Comparison of ENCODE assay signal across 11 cellular contexts in the genomic region with DNA sequence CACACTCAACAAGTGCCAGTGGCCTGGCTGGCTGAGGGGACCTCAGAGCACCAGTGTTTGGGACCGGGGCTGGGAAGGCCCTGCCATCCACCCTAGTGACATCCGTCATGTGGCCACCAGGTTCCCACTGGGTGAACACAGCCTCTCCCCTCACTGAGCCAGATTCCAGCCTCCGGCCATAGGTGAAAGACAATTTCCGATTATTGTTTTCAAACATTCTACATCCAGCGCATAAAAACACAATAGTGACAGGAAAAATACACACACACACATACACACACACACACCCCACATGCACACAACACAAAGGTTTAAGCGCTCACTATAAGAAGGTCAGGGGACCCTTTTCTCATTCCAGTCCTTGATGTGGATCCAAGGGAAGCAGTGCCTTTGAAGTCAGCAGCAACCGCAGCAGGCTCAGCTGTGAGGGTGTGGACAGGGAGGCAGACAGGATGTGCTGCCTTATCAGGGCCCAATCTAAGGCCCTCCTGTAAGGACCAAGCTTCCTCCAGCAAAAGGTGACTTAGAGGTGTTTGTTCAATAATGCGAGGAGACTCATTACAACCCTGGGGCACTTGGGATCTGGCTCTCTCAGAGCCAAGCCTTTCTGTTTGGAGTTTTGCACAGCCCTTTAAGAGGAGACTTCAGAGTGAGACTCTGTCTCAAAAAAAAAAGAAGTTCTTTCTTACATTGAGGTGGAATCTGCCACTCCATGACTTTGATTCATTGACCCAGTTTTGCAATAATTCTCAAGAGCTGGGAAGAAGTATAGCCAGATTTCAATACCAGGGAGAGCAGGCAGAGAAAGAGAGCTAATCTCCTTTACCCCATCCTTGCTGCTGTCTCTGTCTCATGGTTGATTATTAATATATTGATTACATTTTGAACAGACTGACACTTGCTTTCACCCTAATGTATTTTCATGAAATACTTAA.
DNase-seq lines count a peak whose midpoint lies in the region; ATAC-seq, FAIRE-seq and TF ChIP-seq lines count a peak whose summit lies in the region.
"Had no signal": no experiment of that assay in that cellular context is flagged by ENCODE, and none has a peak within 500 bp of the region (broad histone marks: within the 10 kb centered on the region; RNA-seq: fewer than 3 reads in every experiment).

No MANE protein-coding gene starts in this region.

- FAIRE-seq in urothelium cell line (lab: Jason Lieb, UNC): peak; percentile 74

- H3K4me1 ChIP-seq in heart right ventricle: peaks cover 13 to 78% (median 67%) of the 10 kb centered on the region in 9 donors

- H3K4me3 Mint-ChIP-seq in mesothelial cell of epicardium: peak overlapping the region; percentile 23

- no peak for DNase-seq in heart right ventricle
- no peak for DNase-seq in cardiac septum (ENCODE audit: low spot score)
- DNase-seq in choroid plexus epithelial cell (ENCODE audit: low read depth): peak; percentile 28
- no peak for DNase-seq in mesothelial cell of epicardium (ENCODE audit: low spot score in 2 of 2, unreplicated experiment in 2 of 2)
- no peak for DNase-seq in urothelium cell line (ENCODE audit: low spot score)
- DNase-seq in RPMI8226: no peak
- DNase-seq: NCI-H82, spleen had no signal

- peaks cover 2% of the 10 kb centered on the region for H3K36me3 Mint-ChIP-seq in mesothelial cell of epicardium

- WGBS in heart right ventricle, 2 donors: 67 to 71% methylated on average over 8 of the region's 8 CpGs

- H3K27ac Mint-ChIP-seq in mesothelial cell of epicardium: peak overlapping the region; percentile 97

- H3K36me3 ChIP-seq in heart right ventricle: no peaks in the 10 kb centered on the region
- H3K36me3 ChIP-seq: spleen had no signal

- H3K27ac ChIP-seq in heart right ventricle: peak overlapping the region; percentile 40 to 95 (median 80)

- ATAC-seq in heart right ventricle (peak; percentile 18 to 71 (median 56)), HG03460 (IDR thresholded peaks at IDR 0.05; ENCODE audit: unreplicated experiment) (no peak), GM21723 (IDR thresholded peaks at IDR 0.05; ENCODE audit: unreplicated experiment) (no peak)

- no peaks in the 10 kb centered on the region for H3K9me3 Mint-ChIP-seq in mesothelial cell of epicardium
- H3K9me3 Mint-ChIP-seq: CD8-positive, alpha-beta memory T cell had no signal

- intact Hi-C loops in heart right ventricle (cut with DNase I) (no loop called here), cardiac septum (cut with DNase I) (loop anchor here (5.0 kb wide), 1 partner anchor 117 kb away; no protein-coding TSS in a partner anchor)

- TF ChIP-seq CTCF in heart right ventricle (IDR thresholded peaks at IDR 0.05) (no peak), choroid plexus epithelial cell (conservative IDR thresholded peaks at IDR 0.05; ENCODE audit: low read depth, low read length) (no peak), mesothelial cell of epicardium (IDR thresholded peaks at IDR 0.05; ENCODE audit: unreplicated experiment) (no peak)

- no peaks in the 10 kb centered on the region for H3K27me3 ChIP-seq in heart right ventricle
- H3K27me3 ChIP-seq: spleen had no signal

- H3K27me3 Mint-ChIP-seq in mesothelial cell of epicardium (ENCODE audit: low read depth): no peaks in the 10 kb centered on the region
- H3K27me3 Mint-ChIP-seq: CD8-positive, alpha-beta memory T cell had no signal

- no peaks in the 10 kb centered on the region for H3K9me3 ChIP-seq in heart right ventricle
- H3K9me3 ChIP-seq: spleen had no signal

- peaks cover 69% of the 10 kb centered on the region for H3K4me1 Mint-ChIP-seq in mesothelial cell of epicardium

- no peak overlapping the region for H3K4me3 ChIP-seq in heart right ventricle
- H3K4me3 ChIP-seq in choroid plexus epithelial cell (ENCODE audit: low read depth, low read length): no peak overlapping the region
- H3K4me3 ChIP-seq: spleen had no signal

Comparison
In these comparisons a context has a peak if more than half of its experiments do, and no peak if none do; other contexts are left out.
1. ATAC-seq: peak in heart right ventricle (8 of 8); none in HG03460 (single experiment) and GM21723 (single experiment).